8 cellular contexts compared by ENCODE assay signal in genomic region chr10:17229717-17229966, GRCh38. TPM values are rescaled to one million over a fixed set of nuclear protein-coding genes. Genes with fewer than 3 reads are reported as not detected.
A peak's percentile ranks its signal among the peaks of the same experiment; 100 is the strongest.
DNase-seq lines count a peak whose midpoint lies in the region; ATAC-seq and TF ChIP-seq lines count a peak whose summit lies in the region.

No MANE protein-coding gene starts in this region.

- peaks cover 40% of the 10 kb centered on the region for H3K27me3 Mint-ChIP-seq in GM23338 (ENCODE audit: insufficient read depth, low read depth, poor library complexity)
- no peaks in the 10 kb centered on the region for H3K27me3 Mint-ChIP-seq in activated naive CD8-positive, alpha-beta T cell

- no peaks in the 10 kb centered on the region for H3K79me2 ChIP-seq in GM23338 (replicated peaks; ENCODE audit: insufficient read depth)

- DNase-seq in GM23338 (ENCODE audit: low spot score) = peak; percentile 77
- DNase-seq in left lung = no peak
- DNase-seq in tibial artery = peak in 1 of 2 donors; percentile 38
- no peak for DNase-seq in central memory CD4-positive, alpha-beta T cell
- DNase-seq in NCI-H146 treated with DMSO at 0.1 percent for 48 hours (lab: John Stamatoyannopoulos, UW; ENCODE audit: unreplicated experiment) = no peak
- no peak for DNase-seq in SKM-1 treated with dmso at 0.1 percent for 144 hours (lab: John Stamatoyannopoulos, UW; ENCODE audit: unreplicated experiment)

- peaks cover 2% of the 10 kb centered on the region; the same call in 1 of the 3 replicates for H3K9me3 Mint-ChIP-seq in GM23338
- H3K9me3 Mint-ChIP-seq in activated naive CD8-positive, alpha-beta T cell (ENCODE audit: low read depth) = no peaks in the 10 kb centered on the region

- ATAC-seq in GM23338 (peak; percentile 22), left lung (no peak)

- peaks cover 10% of the 10 kb centered on the region for H3K36me3 Mint-ChIP-seq in GM23338 (ENCODE audit: low read depth)
- peaks cover 8% of the 10 kb centered on the region for H3K36me3 Mint-ChIP-seq in activated naive CD8-positive, alpha-beta T cell

- peaks cover 20% of the 10 kb centered on the region for H3K4me1 Mint-ChIP-seq in GM23338
- peaks cover 72% of the 10 kb centered on the region for H3K4me1 Mint-ChIP-seq in activated naive CD8-positive, alpha-beta T cell (ENCODE audit: low read depth)

- no peaks in the 10 kb centered on the region for H3K9me2 ChIP-seq in GM23338 (ENCODE audit: insufficient read depth)

- intact Hi-C loops in left lung (cut with DNase I) (no loop called here), tibial artery (cut with DNase I; ENCODE audit: low total_unique reads) (loop anchor here (10.0 kb wide), 1 partner anchor 225 kb away; no protein-coding TSS in a partner anchor)

- H3K4me3 ChIP-seq in BLaER1 treated with 17β-estradiol and CSF1 and Interleukin-3, amounts not matched to agents 10 nM and 100 nM = peak overlapping the region; percentile 68 to 99 (median 96)
- H3K4me3 ChIP-seq in GM23338 (peak overlapping the region; percentile 96), left lung (peak overlapping the region; percentile 83), tibial artery (peak overlapping the region; percentile 83 to 93)

- H4K20me1 ChIP-seq in BLaER1 treated with 17β-estradiol and CSF1 and Interleukin-3, amounts not matched to agents 10 nM and 100 nM = peaks cover 42 to 56% (median 55%) of the 10 kb centered on the region in 11 experiments
- H4K20me1 ChIP-seq in GM23338 (replicated peaks; ENCODE audit: insufficient read depth) = no peaks in the 10 kb centered on the region

- peaks cover 42 to 45% (median 42%) of the 10 kb centered on the region in 11 experiments for H3K36me3 ChIP-seq in BLaER1 treated with 17β-estradiol and CSF1 and Interleukin-3, amounts not matched to agents 10 nM and 100 nM
- H3K36me3 ChIP-seq in GM23338 (ENCODE audit: insufficient read depth) = peaks cover 11% of the 10 kb centered on the region; the same call in 1 of the 2 replicates
- peaks cover 0 to 44% of the 10 kb centered on the region in 2 donors for H3K36me3 ChIP-seq in left lung
- H3K36me3 ChIP-seq in tibial artery = peaks cover 42 to 44% (median 43%) of the 10 kb centered on the region in 3 donors

- H3K4me3 Mint-ChIP-seq in GM23338 = peak overlapping the region; percentile 87
- H3K4me3 Mint-ChIP-seq in activated naive CD8-positive, alpha-beta T cell = peak overlapping the region; percentile 96

- peaks cover 46 to 65% (median 57%) of the 10 kb centered on the region in 10 experiments for H3K4me1 ChIP-seq in BLaER1 treated with 17β-estradiol and CSF1 and Interleukin-3, amounts not matched to agents 10 nM and 100 nM
- H3K4me1 ChIP-seq in GM23338 (ENCODE audit: insufficient read depth) (peaks cover 24% of the 10 kb centered on the region), left lung (peaks cover 19 to 70% of the 10 kb centered on the region in 2 donors), tibial artery (peaks cover 0 to 53% (median 34%) of the 10 kb centered on the region in 4 donors)

- no peaks in the 10 kb centered on the region for H3K27me3 ChIP-seq in BLaER1 treated with 17β-estradiol and CSF1 and Interleukin-3, amounts not matched to agents 10 nM and 100 nM
- H3K27me3 ChIP-seq in GM23338 (ENCODE audit: insufficient read depth) = peaks cover 42% of the 10 kb centered on the region
- no peaks in the 10 kb centered on the region for H3K27me3 ChIP-seq in left lung
- no peaks in the 10 kb centered on the region for H3K27me3 ChIP-seq in tibial artery

- no peaks in the 10 kb centered on the region for H3K9me3 ChIP-seq in BLaER1 treated with 17β-estradiol and CSF1 and Interleukin-3, amounts not matched to agents 10 nM and 100 nM (replicated peaks in 1 of 11)
- H3K9me3 ChIP-seq in left lung = no peaks in the 10 kb centered on the region
- no peaks in the 10 kb centered on the region for H3K9me3 ChIP-seq in tibial artery

- H3K27ac Mint-ChIP-seq in GM23338 = no peak overlapping the region
- peak overlapping the region; percentile 85 for H3K27ac Mint-ChIP-seq in activated naive CD8-positive, alpha-beta T cell

- TF ChIP-seq CTCF in GM23338 (conservative IDR thresholded peaks at IDR 0.05; ENCODE audit: low read depth in 2 of 2) (no peak), left lung (IDR thresholded peaks at IDR 0.05) (no peak), tibial artery (IDR thresholded peaks at IDR 0.05) (no peak)

- H3K4me2 ChIP-seq in BLaER1 treated with 17β-estradiol and CSF1 and Interleukin-3, amounts not matched to agents 10 nM and 100 nM = peak overlapping the region; percentile 79 to 97 (median 91)
- peak overlapping the region; percentile 93 for H3K4me2 ChIP-seq in GM23338

- H3F3A ChIP-seq in GM23338 (replicated peaks; ENCODE audit: low read depth) = peaks cover 12% of the 10 kb centered on the region; the same call in 1 of the 2 replicates

- H3K9ac ChIP-seq in BLaER1 treated with 17β-estradiol and CSF1 and Interleukin-3, amounts not matched to agents 10 nM and 100 nM = peak overlapping the region; percentile 95 to 100 (median 99)

- H3K27ac ChIP-seq in BLaER1 treated with 17β-estradiol and CSF1 and Interleukin-3, amounts not matched to agents 10 nM and 100 nM = peak overlapping the region; percentile 95 to 100 (median 100)
- H3K27ac ChIP-seq in GM23338 (ENCODE audit: low read depth) (no peak overlapping the region), left lung (peak overlapping the region; percentile 99), tibial artery (peak overlapping the region; percentile 98 to 100)

- H2AFZ ChIP-seq in GM23338 = peak overlapping the region; percentile 100

TF ChIP-seq in GM23338, 12 proteins besides CTCF, POLR2A, EP300 and RAD21 (continues in another document):
- TF ChIP-seq ETS1 (IDR thresholded peaks at IDR 0.05) (no peak), EZH2phosphoT487 (IDR thresholded peaks at IDR 0.05; ENCODE audit: unreplicated experiment) (no peak)
- TF ChIP-seq, protein P1, sequence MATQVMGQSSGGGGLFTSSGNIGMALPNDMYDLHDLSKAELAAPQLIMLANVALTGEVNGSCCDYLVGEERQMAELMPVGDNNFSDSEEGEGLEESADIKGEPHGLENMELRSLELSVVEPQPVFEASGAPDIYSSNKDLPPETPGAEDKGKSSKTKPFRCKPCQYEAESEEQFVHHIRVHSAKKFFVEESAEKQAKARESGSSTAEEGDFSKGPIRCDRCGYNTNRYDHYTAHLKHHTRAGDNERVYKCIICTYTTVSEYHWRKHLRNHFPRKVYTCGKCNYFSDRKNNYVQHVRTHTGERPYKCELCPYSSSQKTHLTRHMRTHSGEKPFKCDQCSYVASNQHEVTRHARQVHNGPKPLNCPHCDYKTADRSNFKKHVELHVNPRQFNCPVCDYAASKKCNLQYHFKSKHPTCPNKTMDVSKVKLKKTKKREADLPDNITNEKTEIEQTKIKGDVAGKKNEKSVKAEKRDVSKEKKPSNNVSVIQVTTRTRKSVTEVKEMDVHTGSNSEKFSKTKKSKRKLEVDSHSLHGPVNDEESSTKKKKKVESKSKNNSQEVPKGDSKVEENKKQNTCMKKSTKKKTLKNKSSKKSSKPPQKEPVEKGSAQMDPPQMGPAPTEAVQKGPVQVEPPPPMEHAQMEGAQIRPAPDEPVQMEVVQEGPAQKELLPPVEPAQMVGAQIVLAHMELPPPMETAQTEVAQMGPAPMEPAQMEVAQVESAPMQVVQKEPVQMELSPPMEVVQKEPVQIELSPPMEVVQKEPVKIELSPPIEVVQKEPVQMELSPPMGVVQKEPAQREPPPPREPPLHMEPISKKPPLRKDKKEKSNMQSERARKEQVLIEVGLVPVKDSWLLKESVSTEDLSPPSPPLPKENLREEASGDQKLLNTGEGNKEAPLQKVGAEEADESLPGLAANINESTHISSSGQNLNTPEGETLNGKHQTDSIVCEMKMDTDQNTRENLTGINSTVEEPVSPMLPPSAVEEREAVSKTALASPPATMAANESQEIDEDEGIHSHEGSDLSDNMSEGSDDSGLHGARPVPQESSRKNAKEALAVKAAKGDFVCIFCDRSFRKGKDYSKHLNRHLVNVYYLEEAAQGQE (IDR thresholded peaks at IDR 0.05; ENCODE audit: unreplicated experiment) = no peak

RNA-seq across cellular contexts. Expression of gene VIM, which starts 1.6 kb away (rescaled TPM):
- total RNA-seq in GM23338 (2014; rRNA removed; shearing (Covaris generic)) = 214 and 228 TPM in 2 replicates
- 131 and 137 TPM in 2 replicates for polyA plus RNA-seq in GM23338 (2016; fragmentation: Nextera tagmentation; extraction: Ambion mirVana)
- 1,000 to 10,000 TPM; 1,589 to 1,774 TPM for total RNA-seq in left lung

RNA-seq across cellular contexts. Expression of gene TRDMT1, which starts 28.2 kb away (rescaled TPM):
- total RNA-seq in GM23338 (2014; rRNA removed; shearing (Covaris generic)) = 30.8 and 37.7 TPM in 2 replicates
- 12.0 and 16.0 TPM in 2 replicates for polyA plus RNA-seq in GM23338 (2016; fragmentation: Nextera tagmentation; extraction: Ambion mirVana)
- total RNA-seq in left lung = 10 to 100 TPM in 1 of 2 donors, 1 to 10 TPM in 1; 6.6 to 11.5 TPM
